ENCODE assay signal across 8 cellular contexts in genomic region chr19:32692727-32693061, GRCh38. TPM values are rescaled to one million over a fixed set of nuclear protein-coding genes. Genes with fewer than 3 reads are reported as not detected.
A peak's percentile ranks its signal among the peaks of the same experiment; 100 is the strongest.
DNase-seq lines count a peak whose midpoint lies in the region; ATAC-seq and TF ChIP-seq lines count a peak whose summit lies in the region.

No MANE protein-coding gene starts in this region.

- H3K36me3 Mint-ChIP-seq in activated naive CD4-positive, alpha-beta T cell treated with anti-CD3 and anti-CD28 coated beads, Interleukin-2, amount 50 U/mL, for 24 hours = peaks cover 25% of the 10 kb centered on the region
- H3K36me3 Mint-ChIP-seq in stimulated activated effector memory CD8-positive, alpha-beta T cell treated with anti-CD3 and anti-CD28 coated beads, Interleukin-12 subunit alpha, Interleukin-12 subunit beta, amount 100 ng/mL, for 72 hours = peaks cover 33% of the 10 kb centered on the region

- peak overlapping the region; percentile 52 for H3K27ac ChIP-seq in foreskin keratinocyte

- H3K4me1 Mint-ChIP-seq in activated naive CD4-positive, alpha-beta T cell treated with anti-CD3 and anti-CD28 coated beads, Interleukin-2, amount 50 U/mL, for 24 hours = peaks cover 59% of the 10 kb centered on the region
- H3K4me1 Mint-ChIP-seq in stimulated activated effector memory CD8-positive, alpha-beta T cell treated with anti-CD3 and anti-CD28 coated beads, Interleukin-12 subunit alpha, Interleukin-12 subunit beta, amount 100 ng/mL, for 72 hours = peaks cover 58% of the 10 kb centered on the region

- H3K4me1 ChIP-seq in foreskin keratinocyte = peaks cover 3% of the 10 kb centered on the region

- H3K27me3 ChIP-seq in foreskin keratinocyte = no peaks in the 10 kb centered on the region

- ATAC-seq in foreskin keratinocyte (no peak), HG03378 (IDR thresholded peaks at IDR 0.05; ENCODE audit: unreplicated experiment) (no peak)
- ATAC-seq in stimulated activated effector memory CD8-positive, alpha-beta T cell treated with anti-CD3 and anti-CD28 coated beads, Interleukin-12 subunit alpha, Interleukin-12 subunit beta, amount 100 ng/mL, for 72 hours = no peak

- peak overlapping the region; percentile 92 for H3K4me3 Mint-ChIP-seq in activated naive CD4-positive, alpha-beta T cell treated with anti-CD3 and anti-CD28 coated beads, Interleukin-2, amount 50 U/mL, for 24 hours
- peak overlapping the region; percentile 93 for H3K4me3 Mint-ChIP-seq in stimulated activated effector memory CD8-positive, alpha-beta T cell treated with anti-CD3 and anti-CD28 coated beads, Interleukin-12 subunit alpha, Interleukin-12 subunit beta, amount 100 ng/mL, for 72 hours

- no peaks in the 10 kb centered on the region for H3K9me3 Mint-ChIP-seq in activated naive CD4-positive, alpha-beta T cell treated with anti-CD3 and anti-CD28 coated beads, Interleukin-2, amount 50 U/mL, for 24 hours
- H3K9me3 Mint-ChIP-seq in stimulated activated effector memory CD8-positive, alpha-beta T cell treated with anti-CD3 and anti-CD28 coated beads, Interleukin-12 subunit alpha, Interleukin-12 subunit beta, amount 100 ng/mL, for 72 hours = no peaks in the 10 kb centered on the region

- DNase-seq in activated naive CD4-positive, alpha-beta T cell treated with anti-CD3 and anti-CD28 coated beads, Interleukin-2, amount 50 U/mL, for 16 hours = no peak
- DNase-seq in SW480 (ENCODE audit: low spot score) (peak; percentile 15), foreskin keratinocyte (no peak), D341Med (ENCODE audit: low spot score) (no peak)
- no peak for DNase-seq in stimulated activated effector memory CD8-positive, alpha-beta T cell treated with anti-CD3 and anti-CD28 coated beads, Interleukin-12 subunit alpha, Interleukin-12 subunit beta, amount 100 ng/mL, for 72 hours (ENCODE audit: low spot score in 2 of 2)
- no peak for DNase-seq in activated CD8-positive, alpha-beta memory T cell treated with anti-CD3 and anti-CD28 coated beads for 24 hours

- no peak for TF ChIP-seq CTCF in foreskin keratinocyte (conservative IDR thresholded peaks at IDR 0.05)

- no peaks in the 10 kb centered on the region for H3K27me3 Mint-ChIP-seq in activated naive CD4-positive, alpha-beta T cell treated with anti-CD3 and anti-CD28 coated beads, Interleukin-2, amount 50 U/mL, for 24 hours

- H3K27ac Mint-ChIP-seq in activated naive CD4-positive, alpha-beta T cell treated with anti-CD3 and anti-CD28 coated beads, Interleukin-2, amount 50 U/mL, for 24 hours = peak overlapping the region; percentile 92
- peak overlapping the region; percentile 96 for H3K27ac Mint-ChIP-seq in stimulated activated effector memory CD8-positive, alpha-beta T cell treated with anti-CD3 and anti-CD28 coated beads, Interleukin-12 subunit alpha, Interleukin-12 subunit beta, amount 100 ng/mL, for 72 hours

RNA-seq across cellular contexts. Expression of gene NUDT19, which starts 1.1 kb away (rescaled TPM):
- total RNA-seq in foreskin keratinocyte = 15.7 and 16.2 TPM in 2 replicates
- polyA plus RNA-seq in foreskin keratinocyte = 9.6 and 11.2 TPM in 2 replicates

RNA-seq across cellular contexts. Expression of gene RGS9BP, which starts 17.0 kb away (rescaled TPM):
- 0.07 TPM in 2 replicates for total RNA-seq in foreskin keratinocyte
- polyA plus RNA-seq in foreskin keratinocyte = 0.03 TPM in 2 replicates

RNA-seq across cellular contexts. Expression of gene ANKRD27, which starts 17.7 kb away (rescaled TPM):
- 28.4 and 28.9 TPM in 2 replicates for total RNA-seq in foreskin keratinocyte
- polyA plus RNA-seq in foreskin keratinocyte = 7.8 and 9.2 TPM in 2 replicates

RNA-seq across cellular contexts. Expression of gene TDRD12, which starts 26.9 kb away (rescaled TPM):
- 1.2 and 2.3 TPM in 2 replicates for total RNA-seq in foreskin keratinocyte
- 0.38 and 0.91 TPM in 2 replicates for polyA plus RNA-seq in foreskin keratinocyte
